21 cellular contexts compared by ENCODE assay signal in genomic region chr11:8676458-8676857, GRCh38.
"Had no signal": no experiment of that assay in that cellular context is flagged by ENCODE, and none has a peak within 500 bp of the region (broad histone marks: within the 10 kb centered on the region; RNA-seq: fewer than 3 reads in every experiment).

No MANE protein-coding gene starts in this region.

- H3K9me3 ChIP-seq: SK-N-SH had no signal

- H3K27ac ChIP-seq: KMS-11 had no signal

- H3K4me2 ChIP-seq: KMS-11, SK-N-SH had no signal

- H3K9ac ChIP-seq: KMS-11, SK-N-SH had no signal

- FAIRE-seq: RCC 7860 had no signal

- DNase-seq: IMR-90, Kasumi-1, MM.1S, NCI-H1092 treated with DMSO at 0.1 percent for 48 hours, NCI-H1436, NCI-H187, NCI-H2029, NCI-H2081 treated with DMSO at 0.1 percent for 48 hours, NCI-H2171, NCI-H226, NCI-H446, NCI-H510A, NCI-H524 treated with DMSO at 0.1 percent for 48 hours, NCI-H69, NCI-H774, RPMI8226, SHP77, SK-N-SH, SW 1271 had no signal
